Comparison of ENCODE assay signal across 1 cellular context in the genomic region with DNA sequence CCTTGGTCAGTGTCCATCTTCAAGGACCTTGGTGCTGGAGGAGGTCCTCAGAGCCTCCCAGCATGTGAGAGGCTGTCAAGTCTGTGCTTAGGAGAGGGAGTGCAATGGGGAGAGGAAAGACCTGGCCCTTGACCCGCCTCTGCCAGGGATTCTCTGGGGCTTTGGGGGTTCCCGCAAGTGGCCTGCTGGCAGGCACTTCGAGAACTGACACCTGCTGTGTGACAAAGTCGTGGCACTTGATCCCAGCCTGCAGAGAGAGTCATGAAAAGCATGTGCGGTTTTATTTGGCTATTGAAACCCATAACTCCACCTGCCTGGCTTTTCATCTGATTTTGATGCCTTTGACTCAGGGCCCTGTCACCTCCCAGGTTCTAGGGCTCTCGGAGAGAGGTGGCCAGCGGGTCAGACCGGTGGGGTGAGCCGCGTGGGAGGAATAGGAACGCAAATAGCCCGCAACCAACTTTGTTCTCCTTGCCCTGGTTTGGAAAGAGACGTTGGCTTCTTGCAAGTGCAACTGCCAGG.
TF ChIP-seq lines count a peak whose summit lies in the region.

No MANE protein-coding gene starts in this region.

TF ChIP-seq in K562, 482 proteins besides CTCF, POLR2A, EP300 and RAD21 (continued from another document and continues in another):
- TF ChIP-seq RBFOX2 (IDR thresholded peaks at IDR 0.05; ENCODE audit: low read depth, low read length) (peak; percentile 68), RCOR1 (IDR thresholded peaks at IDR 0.05; ENCODE audit: borderline replicate concordance in 1 of 2, low read depth in 2 of 2, low read length in 2 of 2) (no peak; a peak in 1 of 4 replicates), ARNT (IDR thresholded peaks at IDR 0.05) (no peak), FOXA3 (CRISPR knock-in tag; conservative IDR thresholded peaks at IDR 0.05 in 1 of 2, IDR thresholded peaks at IDR 0.05 in 1 of 2) (no peak), ZBTB8A (IDR thresholded peaks at IDR 0.05; ENCODE audit: partially characterized antibody) (no peak), BCL6 (CRISPR knock-in tag; IDR thresholded peaks at IDR 0.05) (no peak), CBFA2T2 (conservative IDR thresholded peaks at IDR 0.05) (no peak), ZNF274 (IDR thresholded peaks at IDR 0.05; ENCODE audit: borderline replicate concordance, low read depth, low read length) (no peak), ZNF436 (CRISPR knock-in tag; IDR thresholded peaks at IDR 0.05) (no peak), HNRNPUL1 (IDR thresholded peaks at IDR 0.05; ENCODE audit: low read length) (no peak; the same call in 1 of the 2 replicates), MBD2 (IDR thresholded peaks at IDR 0.05; ENCODE audit: borderline replicate concordance, low read depth) (no peak), RBM34 (IDR thresholded peaks at IDR 0.05; ENCODE audit: borderline replicate concordance, insufficient read depth, low read length) (no peak), ZFX (CRISPR knock-in tag; IDR thresholded peaks at IDR 0.05) (no peak), HSF4 (CRISPR knock-in tag; IDR thresholded peaks at IDR 0.05; ENCODE audit: borderline replicate concordance) (no peak), EHMT2 (IDR thresholded peaks at IDR 0.05) (no peak), NELFE (IDR thresholded peaks at IDR 0.05; ENCODE audit: insufficient read depth, insufficient read length) (no peak), TRIM24 (IDR thresholded peaks at IDR 0.05) (no peak), ZKSCAN8 (CRISPR knock-in tag; IDR thresholded peaks at IDR 0.05) (no peak), ZFP36 (IDR thresholded peaks at IDR 0.05; ENCODE audit: low read depth, low read length, partially characterized antibody) (no peak), XRCC5 (IDR thresholded peaks at IDR 0.05; ENCODE audit: low read depth, low read length) (no peak), POLR2AphosphoS5 (IDR thresholded peaks at IDR 0.05; ENCODE audit: control insufficient read depth, insufficient read depth, low read depth, low read length) (no peak), ZNF143 (CRISPR knock-in tag; IDR thresholded peaks at IDR 0.05) (0 out of 2 replicates have a peak, but pooled peaks have one; percentile 5), SMARCB1 (IDR thresholded peaks at IDR 0.05; ENCODE audit: insufficient read length, low read depth) (no peak), SRF (CRISPR knock-in tag; IDR thresholded peaks at IDR 0.05) (0 out of 4 replicates have a peak, but pooled peaks of 1 of the 2 experiments have one; percentile 5), TRIM28 (IDR thresholded peaks at IDR 0.05) (no peak), CHD2 (IDR thresholded peaks at IDR 0.05; ENCODE audit: low read depth, low read length) (no peak), ZNF121 (CRISPR knock-in tag; conservative IDR thresholded peaks at IDR 0.05) (no peak), ASH1L (IDR thresholded peaks at IDR 0.05; ENCODE audit: borderline replicate concordance, low read depth, partially characterized antibody) (no peak), SMARCA5 (IDR thresholded peaks at IDR 0.05) (no peak)
- TF ChIP-seq, protein P1, sequence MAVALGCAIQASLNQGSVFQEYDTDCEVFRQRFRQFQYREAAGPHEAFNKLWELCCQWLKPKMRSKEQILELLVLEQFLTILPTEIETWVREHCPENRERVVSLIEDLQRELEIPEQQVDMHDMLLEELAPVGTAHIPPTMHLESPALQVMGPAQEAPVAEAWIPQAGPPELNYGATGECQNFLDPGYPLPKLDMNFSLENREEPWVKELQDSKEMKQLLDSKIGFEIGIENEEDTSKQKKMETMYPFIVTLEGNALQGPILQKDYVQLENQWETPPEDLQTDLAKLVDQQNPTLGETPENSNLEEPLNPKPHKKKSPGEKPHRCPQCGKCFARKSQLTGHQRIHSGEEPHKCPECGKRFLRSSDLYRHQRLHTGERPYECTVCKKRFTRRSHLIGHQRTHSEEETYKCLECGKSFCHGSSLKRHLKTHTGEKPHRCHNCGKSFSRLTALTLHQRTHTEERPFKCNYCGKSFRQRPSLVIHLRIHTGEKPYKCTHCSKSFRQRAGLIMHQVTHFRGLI (CRISPR knock-in tag; IDR thresholded peaks at IDR 0.05), result no peak
- TF ChIP-seq, protein P2, sequence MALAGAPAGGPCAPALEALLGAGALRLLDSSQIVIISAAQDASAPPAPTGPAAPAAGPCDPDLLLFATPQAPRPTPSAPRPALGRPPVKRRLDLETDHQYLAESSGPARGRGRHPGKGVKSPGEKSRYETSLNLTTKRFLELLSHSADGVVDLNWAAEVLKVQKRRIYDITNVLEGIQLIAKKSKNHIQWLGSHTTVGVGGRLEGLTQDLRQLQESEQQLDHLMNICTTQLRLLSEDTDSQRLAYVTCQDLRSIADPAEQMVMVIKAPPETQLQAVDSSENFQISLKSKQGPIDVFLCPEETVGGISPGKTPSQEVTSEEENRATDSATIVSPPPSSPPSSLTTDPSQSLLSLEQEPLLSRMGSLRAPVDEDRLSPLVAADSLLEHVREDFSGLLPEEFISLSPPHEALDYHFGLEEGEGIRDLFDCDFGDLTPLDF (CRISPR knock-in tag; IDR thresholded peaks at IDR 0.05), result 0 out of 2 replicates have a peak, but pooled peaks have one; percentile 64
- TF ChIP-seq, protein P3, sequence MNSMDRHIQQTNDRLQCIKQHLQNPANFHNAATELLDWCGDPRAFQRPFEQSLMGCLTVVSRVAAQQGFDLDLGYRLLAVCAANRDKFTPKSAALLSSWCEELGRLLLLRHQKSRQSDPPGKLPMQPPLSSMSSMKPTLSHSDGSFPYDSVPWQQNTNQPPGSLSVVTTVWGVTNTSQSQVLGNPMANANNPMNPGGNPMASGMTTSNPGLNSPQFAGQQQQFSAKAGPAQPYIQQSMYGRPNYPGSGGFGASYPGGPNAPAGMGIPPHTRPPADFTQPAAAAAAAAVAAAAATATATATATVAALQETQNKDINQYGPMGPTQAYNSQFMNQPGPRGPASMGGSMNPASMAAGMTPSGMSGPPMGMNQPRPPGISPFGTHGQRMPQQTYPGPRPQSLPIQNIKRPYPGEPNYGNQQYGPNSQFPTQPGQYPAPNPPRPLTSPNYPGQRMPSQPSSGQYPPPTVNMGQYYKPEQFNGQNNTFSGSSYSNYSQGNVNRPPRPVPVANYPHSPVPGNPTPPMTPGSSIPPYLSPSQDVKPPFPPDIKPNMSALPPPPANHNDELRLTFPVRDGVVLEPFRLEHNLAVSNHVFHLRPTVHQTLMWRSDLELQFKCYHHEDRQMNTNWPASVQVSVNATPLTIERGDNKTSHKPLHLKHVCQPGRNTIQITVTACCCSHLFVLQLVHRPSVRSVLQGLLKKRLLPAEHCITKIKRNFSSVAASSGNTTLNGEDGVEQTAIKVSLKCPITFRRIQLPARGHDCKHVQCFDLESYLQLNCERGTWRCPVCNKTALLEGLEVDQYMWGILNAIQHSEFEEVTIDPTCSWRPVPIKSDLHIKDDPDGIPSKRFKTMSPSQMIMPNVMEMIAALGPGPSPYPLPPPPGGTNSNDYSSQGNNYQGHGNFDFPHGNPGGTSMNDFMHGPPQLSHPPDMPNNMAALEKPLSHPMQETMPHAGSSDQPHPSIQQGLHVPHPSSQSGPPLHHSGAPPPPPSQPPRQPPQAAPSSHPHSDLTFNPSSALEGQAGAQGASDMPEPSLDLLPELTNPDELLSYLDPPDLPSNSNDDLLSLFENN (IDR thresholded peaks at IDR 0.05; ENCODE audit: low read depth in 2 of 2, low read length in 2 of 2), result no peak
- TF ChIP-seq, protein P4, sequence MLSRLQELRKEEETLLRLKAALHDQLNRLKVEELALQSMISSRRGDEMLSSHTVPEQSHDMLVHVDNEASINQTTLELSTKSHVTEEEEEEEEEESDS (CRISPR knock-in tag; IDR thresholded peaks at IDR 0.05), result no peak
- TF ChIP-seq, protein P5, sequence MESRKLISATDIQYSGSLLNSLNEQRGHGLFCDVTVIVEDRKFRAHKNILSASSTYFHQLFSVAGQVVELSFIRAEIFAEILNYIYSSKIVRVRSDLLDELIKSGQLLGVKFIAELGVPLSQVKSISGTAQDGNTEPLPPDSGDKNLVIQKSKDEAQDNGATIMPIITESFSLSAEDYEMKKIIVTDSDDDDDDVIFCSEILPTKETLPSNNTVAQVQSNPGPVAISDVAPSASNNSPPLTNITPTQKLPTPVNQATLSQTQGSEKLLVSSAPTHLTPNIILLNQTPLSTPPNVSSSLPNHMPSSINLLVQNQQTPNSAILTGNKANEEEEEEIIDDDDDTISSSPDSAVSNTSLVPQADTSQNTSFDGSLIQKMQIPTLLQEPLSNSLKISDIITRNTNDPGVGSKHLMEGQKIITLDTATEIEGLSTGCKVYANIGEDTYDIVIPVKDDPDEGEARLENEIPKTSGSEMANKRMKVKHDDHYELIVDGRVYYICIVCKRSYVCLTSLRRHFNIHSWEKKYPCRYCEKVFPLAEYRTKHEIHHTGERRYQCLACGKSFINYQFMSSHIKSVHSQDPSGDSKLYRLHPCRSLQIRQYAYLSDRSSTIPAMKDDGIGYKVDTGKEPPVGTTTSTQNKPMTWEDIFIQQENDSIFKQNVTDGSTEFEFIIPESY (CRISPR knock-in tag; IDR thresholded peaks at IDR 0.05), result no peak
- TF ChIP-seq, protein P6, sequence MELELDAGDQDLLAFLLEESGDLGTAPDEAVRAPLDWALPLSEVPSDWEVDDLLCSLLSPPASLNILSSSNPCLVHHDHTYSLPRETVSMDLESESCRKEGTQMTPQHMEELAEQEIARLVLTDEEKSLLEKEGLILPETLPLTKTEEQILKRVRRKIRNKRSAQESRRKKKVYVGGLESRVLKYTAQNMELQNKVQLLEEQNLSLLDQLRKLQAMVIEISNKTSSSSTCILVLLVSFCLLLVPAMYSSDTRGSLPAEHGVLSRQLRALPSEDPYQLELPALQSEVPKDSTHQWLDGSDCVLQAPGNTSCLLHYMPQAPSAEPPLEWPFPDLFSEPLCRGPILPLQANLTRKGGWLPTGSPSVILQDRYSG (tag; conservative IDR thresholded peaks at IDR 0.05; ENCODE audit: low read depth), result no peak; the same call in 1 of the 2 replicates
- TF ChIP-seq, protein P7, sequence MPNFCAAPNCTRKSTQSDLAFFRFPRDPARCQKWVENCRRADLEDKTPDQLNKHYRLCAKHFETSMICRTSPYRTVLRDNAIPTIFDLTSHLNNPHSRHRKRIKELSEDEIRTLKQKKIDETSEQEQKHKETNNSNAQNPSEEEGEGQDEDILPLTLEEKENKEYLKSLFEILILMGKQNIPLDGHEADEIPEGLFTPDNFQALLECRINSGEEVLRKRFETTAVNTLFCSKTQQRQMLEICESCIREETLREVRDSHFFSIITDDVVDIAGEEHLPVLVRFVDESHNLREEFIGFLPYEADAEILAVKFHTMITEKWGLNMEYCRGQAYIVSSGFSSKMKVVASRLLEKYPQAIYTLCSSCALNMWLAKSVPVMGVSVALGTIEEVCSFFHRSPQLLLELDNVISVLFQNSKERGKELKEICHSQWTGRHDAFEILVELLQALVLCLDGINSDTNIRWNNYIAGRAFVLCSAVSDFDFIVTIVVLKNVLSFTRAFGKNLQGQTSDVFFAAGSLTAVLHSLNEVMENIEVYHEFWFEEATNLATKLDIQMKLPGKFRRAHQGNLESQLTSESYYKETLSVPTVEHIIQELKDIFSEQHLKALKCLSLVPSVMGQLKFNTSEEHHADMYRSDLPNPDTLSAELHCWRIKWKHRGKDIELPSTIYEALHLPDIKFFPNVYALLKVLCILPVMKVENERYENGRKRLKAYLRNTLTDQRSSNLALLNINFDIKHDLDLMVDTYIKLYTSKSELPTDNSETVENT (CRISPR knock-in tag; IDR thresholded peaks at IDR 0.05), result 0 out of 2 replicates have a peak, but pooled peaks have one; percentile 14
- TF ChIP-seq, protein P8, sequence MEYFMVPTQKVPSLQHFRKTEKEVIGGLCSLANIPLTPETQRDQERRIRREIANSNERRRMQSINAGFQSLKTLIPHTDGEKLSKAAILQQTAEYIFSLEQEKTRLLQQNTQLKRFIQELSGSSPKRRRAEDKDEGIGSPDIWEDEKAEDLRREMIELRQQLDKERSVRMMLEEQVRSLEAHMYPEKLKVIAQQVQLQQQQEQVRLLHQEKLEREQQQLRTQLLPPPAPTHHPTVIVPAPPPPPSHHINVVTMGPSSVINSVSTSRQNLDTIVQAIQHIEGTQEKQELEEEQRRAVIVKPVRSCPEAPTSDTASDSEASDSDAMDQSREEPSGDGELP (CRISPR knock-in tag; IDR thresholded peaks at IDR 0.05; ENCODE audit: borderline replicate concordance), result peak; percentile 1; the same call in 1 of the 2 replicates
- TF ChIP-seq, protein P9, sequence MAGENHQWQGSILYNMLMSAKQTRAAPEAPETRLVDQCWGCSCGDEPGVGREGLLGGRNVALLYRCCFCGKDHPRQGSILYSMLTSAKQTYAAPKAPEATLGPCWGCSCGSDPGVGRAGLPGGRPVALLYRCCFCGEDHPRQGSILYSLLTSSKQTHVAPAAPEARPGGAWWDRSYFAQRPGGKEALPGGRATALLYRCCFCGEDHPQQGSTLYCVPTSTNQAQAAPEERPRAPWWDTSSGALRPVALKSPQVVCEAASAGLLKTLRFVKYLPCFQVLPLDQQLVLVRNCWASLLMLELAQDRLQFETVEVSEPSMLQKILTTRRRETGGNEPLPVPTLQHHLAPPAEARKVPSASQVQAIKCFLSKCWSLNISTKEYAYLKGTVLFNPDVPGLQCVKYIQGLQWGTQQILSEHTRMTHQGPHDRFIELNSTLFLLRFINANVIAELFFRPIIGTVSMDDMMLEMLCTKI (IDR thresholded peaks at IDR 0.05; ENCODE audit: partially characterized antibody), result no peak
- TF ChIP-seq, protein P10, sequence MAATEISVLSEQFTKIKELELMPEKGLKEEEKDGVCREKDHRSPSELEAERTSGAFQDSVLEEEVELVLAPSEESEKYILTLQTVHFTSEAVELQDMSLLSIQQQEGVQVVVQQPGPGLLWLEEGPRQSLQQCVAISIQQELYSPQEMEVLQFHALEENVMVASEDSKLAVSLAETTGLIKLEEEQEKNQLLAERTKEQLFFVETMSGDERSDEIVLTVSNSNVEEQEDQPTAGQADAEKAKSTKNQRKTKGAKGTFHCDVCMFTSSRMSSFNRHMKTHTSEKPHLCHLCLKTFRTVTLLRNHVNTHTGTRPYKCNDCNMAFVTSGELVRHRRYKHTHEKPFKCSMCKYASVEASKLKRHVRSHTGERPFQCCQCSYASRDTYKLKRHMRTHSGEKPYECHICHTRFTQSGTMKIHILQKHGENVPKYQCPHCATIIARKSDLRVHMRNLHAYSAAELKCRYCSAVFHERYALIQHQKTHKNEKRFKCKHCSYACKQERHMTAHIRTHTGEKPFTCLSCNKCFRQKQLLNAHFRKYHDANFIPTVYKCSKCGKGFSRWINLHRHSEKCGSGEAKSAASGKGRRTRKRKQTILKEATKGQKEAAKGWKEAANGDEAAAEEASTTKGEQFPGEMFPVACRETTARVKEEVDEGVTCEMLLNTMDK (IDR thresholded peaks at IDR 0.05; ENCODE audit: borderline replicate concordance, insufficient read depth, low read depth, low read length, poor library complexity, severe bottlenecking), result no peak
